In genomic region chr19:14042673-14043608, GRCh38 we compare ENCODE assay signal across 9 cellular contexts. TPM values are rescaled to one million over a fixed set of nuclear protein-coding genes. Genes with fewer than 3 reads are reported as not detected.
DNase-seq lines count a peak whose midpoint lies in the region; ATAC-seq and TF ChIP-seq lines count a peak whose summit lies in the region.
"Not testable (repeated sequence)": the region's sequence is repeated elsewhere in the genome, so short reads cannot be mapped to it uniquely, and the experiment has no call there.
"Had no signal": no experiment of that assay in that cellular context is flagged by ENCODE, and none has a peak within 500 bp of the region (broad histone marks: within the 10 kb centered on the region; RNA-seq: fewer than 3 reads in every experiment).

No MANE protein-coding gene starts in this region.

- not testable (repeated sequence) for H3K4me3 ChIP-seq in HAP-1, gastroesophageal sphincter, mucosa of descending colon

- not testable (repeated sequence) for H3K27ac ChIP-seq in gastroesophageal sphincter

- not testable (repeated sequence) for H3K4me1 ChIP-seq in HAP-1; gastroesophageal sphincter; mucosa of descending colon (ENCODE audit: low read depth)

- H3K36me3 ChIP-seq in HAP-1 (replicated peaks); gastroesophageal sphincter; mucosa of descending colon (ENCODE audit: low read depth): not testable (repeated sequence)

- peak overlapping the region; percentile 58 for H3K27ac Mint-ChIP-seq in stimulated activated naive CD8-positive, alpha-beta T cell treated with anti-CD3 and anti-CD28 coated beads, Interleukin-15, Interleukin-2, amounts not matched to agents 100 ng/mL and 50 ng/mL, for 24 hours

- H3K4me3 Mint-ChIP-seq in stimulated activated naive CD8-positive, alpha-beta T cell treated with anti-CD3 and anti-CD28 coated beads, Interleukin-15, Interleukin-2, amounts not matched to agents 100 ng/mL and 50 ng/mL, for 24 hours: not testable (repeated sequence)

- H3K9me3 Mint-ChIP-seq in stimulated activated naive CD8-positive, alpha-beta T cell treated with anti-CD3 and anti-CD28 coated beads, Interleukin-15, Interleukin-2, amounts not matched to agents 100 ng/mL and 50 ng/mL, for 24 hours: not testable (repeated sequence)

- WGBS in gastroesophageal sphincter (ENCODE audit: low coverage in 1 of 2), 2 donors: 48 to 58% methylated on average over 6 to 10 of the region's 19 CpGs

- H3K9me3 ChIP-seq in HAP-1, gastroesophageal sphincter, mucosa of descending colon: not testable (repeated sequence)

- H3K27me3 ChIP-seq in HAP-1 (ENCODE audit: low read depth); gastroesophageal sphincter: not testable (repeated sequence)

- not testable (repeated sequence) for TF ChIP-seq EP300 in gastroesophageal sphincter (IDR thresholded peaks at IDR 0.05)

- ATAC-seq in gastroesophageal sphincter (peak; percentile 71), mucosa of descending colon (peak; percentile 72)

- intact Hi-C loops in mucosa of descending colon (cut with DNase I, micrococcal nuclease): not testable (repeated sequence)

- peak; percentile 39 for DNase-seq in COR-L47 (lab: John Stamatoyannopoulos, UW)
- DNase-seq in HAP-1 (ENCODE audit: low spot score in 2 of 2): peak; percentile 33 to 71
- DNase-seq in NCI-H2196 (lab: John Stamatoyannopoulos, UW; ENCODE audit: unreplicated experiment): peak; percentile 59
- DNase-seq in T-helper 2 cell: peak in 3 of 5 experiments; percentile 28 to 71 (median 42)
- peak; percentile 72 for DNase-seq in astrocyte of the hippocampus (ENCODE audit: low read depth, low spot score)
- peak in 1 of 3 donors; percentile 65 for DNase-seq in mucosa of descending colon

- peaks cover 10% of the 10 kb centered on the region for H3K4me1 Mint-ChIP-seq in stimulated activated naive CD8-positive, alpha-beta T cell treated with anti-CD3 and anti-CD28 coated beads, Interleukin-15, Interleukin-2, amounts not matched to agents 100 ng/mL and 50 ng/mL, for 24 hours (ENCODE audit: low read depth)

- H3K27me3 Mint-ChIP-seq in stimulated activated naive CD8-positive, alpha-beta T cell treated with anti-CD3 and anti-CD28 coated beads, Interleukin-15, Interleukin-2, amounts not matched to agents 100 ng/mL and 50 ng/mL, for 24 hours: not testable (repeated sequence)

- TF ChIP-seq CTCF in gastroesophageal sphincter (IDR thresholded peaks at IDR 0.05): peak in 3 of 4 experiments; percentile 41 to 51 (median 47)
- peak; percentile 36 for TF ChIP-seq CTCF in mucosa of descending colon (IDR thresholded peaks at IDR 0.05)

- H3K36me3 Mint-ChIP-seq in stimulated activated naive CD8-positive, alpha-beta T cell treated with anti-CD3 and anti-CD28 coated beads, Interleukin-15, Interleukin-2, amounts not matched to agents 100 ng/mL and 50 ng/mL, for 24 hours (ENCODE audit: low read depth): peaks cover 41% of the 10 kb centered on the region

- in situ Hi-C loops in HAP-1 (cut with MboI; ENCODE audit: low sequenced_read_pairs): not testable (repeated sequence)

- not testable (repeated sequence) for TF ChIP-seq POLR2A in gastroesophageal sphincter (IDR thresholded peaks at IDR 0.05)

RNA-seq across cellular contexts. Expression of gene IL27RA, which starts 11.4 kb away (rescaled TPM):
- total RNA-seq in gastroesophageal sphincter (1 to 10 TPM; 1.1 to 5.4 (median 3.1) TPM), mucosa of descending colon (1 to 10 TPM; 2.0 to 3.1 (median 2.6) TPM)

RNA-seq across cellular contexts. Expression of gene RLN3, which starts 15.0 kb away (rescaled TPM):
- total RNA-seq in gastroesophageal sphincter (not detected), mucosa of descending colon (not detected)
- total RNA-seq: ureter had no signal

RNA-seq across cellular contexts. Expression of gene PALM3, which starts 18.9 kb away (rescaled TPM):
- total RNA-seq in gastroesophageal sphincter (not detected), mucosa of descending colon (1 to 10 TPM in 2 of 3 donors, under 1 TPM in 1; 0.82 to 1.2 (median 1.0) TPM)

RNA-seq across cellular contexts. Expression of gene MISP3, which starts 29.6 kb away (rescaled TPM):
- total RNA-seq in gastroesophageal sphincter: 1 to 10 TPM; 2.7 to 9.5 (median 5.6) TPM
- 10 to 100 TPM; 13.6 to 34.2 (median 32.9) TPM for total RNA-seq in mucosa of descending colon

RNA-seq across cellular contexts. Expression of gene RFX1, which starts 36.8 kb away (rescaled TPM):
- 1 to 10 TPM; 2.0 to 5.9 (median 3.9) TPM for total RNA-seq in gastroesophageal sphincter
- 10 to 100 TPM; 15.8 to 17.9 (median 17.1) TPM for total RNA-seq in mucosa of descending colon
